ENCODE assay signal across 23 cellular contexts in genomic region chr22:49703391-49703926, GRCh38.
"Had no signal": no experiment of that assay in that cellular context is flagged by ENCODE, and none has a peak within 500 bp of the region (broad histone marks: within the 10 kb centered on the region; RNA-seq: fewer than 3 reads in every experiment).

No MANE protein-coding gene starts in this region.

- DNase-seq: effector CD4-positive, alpha-beta T cell; hypothalamus; kidney; midbrain; naive thymus-derived CD4-positive, alpha-beta T cell; occipital lobe; psoas muscle; right cardiac atrium; spleen; stimulated activated CD4-positive, alpha-beta T cell treated with anti-CD3 and anti-CD28 coated beads, Interleukin-4, amount 100 ng/mL, for 4 hours; stimulated activated naive B cell treated with anti-CD40 and anti-IgM and Interleukin-4, amounts not matched to agents 10 μg/mL and 1 μg/mL and 100 μg/mL, for 72 hours; upper lobe of right lung; uterus had no signal

- H3K4me3 ChIP-seq: dorsolateral prefrontal cortex, lung, psoas muscle, skin epidermis, spleen, thoracic aorta, tibial nerve, upper lobe of right lung, uterus had no signal

- H3K4me1 Mint-ChIP-seq: memory B cell; stimulated activated naive B cell treated with anti-CD40 and anti-IgM and Interleukin-4, amounts not matched to agents 10 μg/mL and 1 μg/mL and 100 μg/mL, for 72 hours had no signal

- H3K9ac ChIP-seq: parathyroid adenoma had no signal

- H2AFZ ChIP-seq: parathyroid adenoma had no signal

- ATAC-seq: left lobe of liver; naive thymus-derived CD4-positive, alpha-beta T cell; psoas muscle; right cardiac atrium; stimulated activated naive B cell treated with anti-CD40 and anti-IgM and Interleukin-4, amounts not matched to agents 10 μg/mL and 1 μg/mL and 100 μg/mL, for 72 hours; upper lobe of right lung had no signal

- H3K27ac Mint-ChIP-seq: memory B cell; nephron; stimulated activated naive B cell treated with anti-CD40 and anti-IgM and Interleukin-4, amounts not matched to agents 10 μg/mL and 1 μg/mL and 100 μg/mL, for 72 hours; stimulated activated naive CD8-positive, alpha-beta T cell treated with anti-CD3 and anti-CD28 coated beads, Interleukin-15, Interleukin-2, amounts not matched to agents 100 ng/mL and 50 ng/mL, for 24 hours had no signal

- H3K27ac ChIP-seq: dorsolateral prefrontal cortex, parathyroid adenoma, psoas muscle, skin epidermis, spleen, thoracic aorta, tibial nerve, upper lobe of right lung, uterus had no signal

- H3K36me3 ChIP-seq: spleen, thoracic aorta, tibial nerve, upper lobe of right lung, uterus had no signal

- H3K4me1 ChIP-seq: parathyroid adenoma, psoas muscle, spleen, tibial nerve, upper lobe of right lung, uterus had no signal

- H3K4me3 Mint-ChIP-seq: memory B cell; naive thymus-derived CD4-positive, alpha-beta T cell; nephron; stimulated activated naive B cell treated with anti-CD40 and anti-IgM and Interleukin-4, amounts not matched to agents 10 μg/mL and 1 μg/mL and 100 μg/mL, for 72 hours; stimulated activated naive CD8-positive, alpha-beta T cell treated with anti-CD3 and anti-CD28 coated beads, Interleukin-15, Interleukin-2, amounts not matched to agents 100 ng/mL and 50 ng/mL, for 24 hours had no signal
